8 cellular contexts compared by ENCODE assay signal in the genomic region with DNA sequence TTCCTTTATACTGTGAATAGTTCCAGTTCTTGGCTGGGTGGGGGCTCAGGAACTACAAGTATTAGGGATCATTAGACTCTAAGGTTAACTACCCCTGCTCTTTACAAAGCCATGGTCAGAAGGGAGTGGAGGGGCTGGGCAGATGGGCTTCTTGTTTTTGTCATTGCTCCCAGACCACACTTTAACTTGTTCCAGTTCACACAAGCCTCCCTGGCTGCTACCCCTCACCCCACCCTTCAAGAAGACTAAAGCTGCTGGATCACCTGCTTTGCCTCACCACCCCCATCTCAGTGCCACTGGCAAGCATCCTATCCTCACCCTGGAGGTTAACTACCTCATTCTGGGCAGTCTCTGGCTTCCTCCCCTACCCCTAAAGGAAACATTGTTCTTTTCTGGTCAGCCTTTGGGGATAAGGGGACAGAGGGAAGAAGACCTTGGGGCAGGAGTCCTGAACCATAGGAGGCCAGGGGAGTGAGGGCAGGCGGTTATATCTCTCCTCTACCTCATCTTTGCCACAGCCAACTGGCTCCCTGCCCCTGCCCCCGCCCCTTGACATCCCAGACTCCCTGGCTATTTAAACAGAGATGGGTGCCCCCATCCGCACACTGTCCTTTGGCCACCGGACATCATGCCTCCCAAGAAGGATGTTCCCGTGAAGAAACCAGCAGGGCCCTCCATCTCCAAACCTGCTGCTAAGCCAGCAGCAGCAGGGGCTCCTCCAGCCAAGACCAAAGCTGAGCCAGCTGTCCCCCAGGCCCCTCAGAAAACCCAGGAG. TPM values are rescaled to one million over a fixed set of nuclear protein-coding genes. Genes with fewer than 3 reads are reported as not detected.
DNase-seq lines count a peak whose midpoint lies in the region; ATAC-seq and TF ChIP-seq lines count a peak whose summit lies in the region.

No MANE protein-coding gene starts in this region.

- H3K4me1 ChIP-seq in OCI-LY1 (ENCODE audit: insufficient read depth, low read length, severe bottlenecking) (peaks cover 41% of the 10 kb centered on the region), duodenal mucosa (ENCODE audit: control insufficient read depth in 1 of 2, insufficient read depth in 2 of 2, low read length in 2 of 2) (peaks cover 31 to 33% of the 10 kb centered on the region in 2 donors), osteoblast (ENCODE audit: insufficient read depth, low read length) (peaks cover 21% of the 10 kb centered on the region), adrenal gland (replicated peaks in 1 of 2) (peaks cover 15 to 26% of the 10 kb centered on the region in 2 donors)

- H3K27me3 ChIP-seq in GM06990 (replicated peaks; ENCODE audit: control insufficient read depth, insufficient read depth, low read length) (no peaks in the 10 kb centered on the region), OCI-LY1 (ENCODE audit: insufficient read depth, low read length) (no peaks in the 10 kb centered on the region), duodenal mucosa (ENCODE audit: control insufficient read depth in 1 of 2, insufficient read depth in 2 of 2, low read length in 2 of 2) (no peaks in the 10 kb centered on the region), osteoblast (ENCODE audit: insufficient read depth, low read length) (no peaks in the 10 kb centered on the region), adrenal gland (no peaks in the 10 kb centered on the region)

- H3K79me2 ChIP-seq in OCI-LY1 (ENCODE audit: insufficient read depth, low read length): peaks cover 2% of the 10 kb centered on the region; the same call in 1 of the 2 replicates
- peaks cover 19% of the 10 kb centered on the region for H3K79me2 ChIP-seq in osteoblast (ENCODE audit: insufficient read depth, low read length)

- H3K9me3 ChIP-seq in OCI-LY1 (ENCODE audit: low read length): no peaks in the 10 kb centered on the region
- no peaks in the 10 kb centered on the region for H3K9me3 ChIP-seq in duodenal mucosa (ENCODE audit: control insufficient read depth in 1 of 2, low read length in 2 of 2)
- no peaks in the 10 kb centered on the region for H3K9me3 ChIP-seq in osteoblast (ENCODE audit: low read depth, low read length)
- H3K9me3 ChIP-seq in adrenal gland (replicated peaks in 1 of 3): no peaks in the 10 kb centered on the region

- H3K4me3 ChIP-seq in GM06990 (replicated peaks; ENCODE audit: low read depth, low read length): peak overlapping the region; percentile 78
- H3K4me3 ChIP-seq in OCI-LY1 (ENCODE audit: low read depth, low read length, poor library complexity, severe bottlenecking): peak overlapping the region; percentile 77
- H3K4me3 ChIP-seq in duodenal mucosa (ENCODE audit: low read depth in 1 of 2, low read length in 2 of 2): peak overlapping the region in 1 of 2 donors; percentile 93
- H3K4me3 ChIP-seq in osteoblast (ENCODE audit: insufficient read depth, low read length): peak overlapping the region; percentile 88
- peak overlapping the region in 1 of 4 donors; percentile 59 for H3K4me3 ChIP-seq in adrenal gland

- ATAC-seq in GM21576 (IDR thresholded peaks at IDR 0.05; ENCODE audit: unreplicated experiment): no peak

- H3K27ac ChIP-seq in OCI-LY1 (ENCODE audit: low read depth, low read length, poor library complexity, severe bottlenecking) (peak overlapping the region; percentile 91), duodenal mucosa (ENCODE audit: low read depth, low read length) (no peak overlapping the region), osteoblast (ENCODE audit: low read depth, low read length) (peak overlapping the region; percentile 46), adrenal gland (peak overlapping the region in 1 of 5 donors; percentile 97)

- intact Hi-C loops in adrenal gland (cut with DNase I): no loop called here

- H4K20me1 ChIP-seq in OCI-LY1 (ENCODE audit: insufficient read depth, low read length): no peaks in the 10 kb centered on the region
- no peaks in the 10 kb centered on the region for H4K20me1 ChIP-seq in osteoblast (ENCODE audit: insufficient read depth, low read length)

- no peak for DNase-seq in GM06990 (ENCODE audit: extremely low read depth, insufficient read length)
- DNase-seq in osteoblast (ENCODE audit: insufficient read length, low spot score, missing footprints): no peak
- DNase-seq in stimulated activated CD4-positive, alpha-beta T cell treated with anti-CD3 and anti-CD28 coated beads, Interleukin-4, amount 100 ng/mL, for 24 hours: no peak
- DNase-seq in adrenal gland: no peak
- no peak for DNase-seq in NCI-H1092 (lab: John Stamatoyannopoulos, UW)

- no peaks in the 10 kb centered on the region for H3K9me2 ChIP-seq in OCI-LY1 (ENCODE audit: low read depth, low read length)

- WGBS in adrenal gland, 4 donors: 62 to 92% (median 80%) methylated on average over 2 to 5 of the region's 5 CpGs

- TF ChIP-seq CTCF in GM06990 (IDR thresholded peaks at IDR 0.05; ENCODE audit: insufficient read depth, low read length, poor library complexity, severe bottlenecking) (no peak), OCI-LY1 (IDR thresholded peaks at IDR 0.05; ENCODE audit: low read length) (no peak), osteoblast (IDR thresholded peaks at IDR 0.05; ENCODE audit: extremely low read depth, low read depth, low read length) (no peak), adrenal gland (IDR thresholded peaks at IDR 0.05) (no peak)

- peak overlapping the region; percentile 91 for H3K4me2 ChIP-seq in OCI-LY1 (ENCODE audit: low read length)
- peak overlapping the region; percentile 90 for H3K4me2 ChIP-seq in osteoblast (ENCODE audit: insufficient read depth, low read length)

- H2AFZ ChIP-seq in OCI-LY1 (ENCODE audit: low read length) (no peak overlapping the region), osteoblast (ENCODE audit: low read length) (peak overlapping the region; percentile 84)

- H3K36me3 ChIP-seq in GM06990 (ENCODE audit: control insufficient read depth, insufficient read depth, low read length) (peaks cover 2% of the 10 kb centered on the region), OCI-LY1 (ENCODE audit: insufficient read depth, low read length) (peaks cover 6% of the 10 kb centered on the region; the same call in 1 of the 2 replicates), duodenal mucosa (ENCODE audit: control insufficient read depth in 1 of 2, insufficient read depth in 2 of 2, low read length in 2 of 2) (no peaks in the 10 kb centered on the region), osteoblast (ENCODE audit: insufficient read depth, low read length) (peaks cover 11% of the 10 kb centered on the region), adrenal gland (replicated peaks in 1 of 2) (no peaks in the 10 kb centered on the region)

- TF ChIP-seq POLR2A in adrenal gland (IDR thresholded peaks at IDR 0.05): no peak

- no peaks in the 10 kb centered on the region for H3F3A ChIP-seq in OCI-LY1 (ENCODE audit: insufficient read depth, low read length)

- H3K9ac ChIP-seq in OCI-LY1 (ENCODE audit: low read length) (peak overlapping the region; percentile 88), duodenal mucosa (ENCODE audit: low read depth in 1 of 2, low read length in 2 of 2) (peak overlapping the region; percentile 35 to 85)

RNA-seq across cellular contexts. Expression of a gene that starts 1.1 kb away (rescaled TPM):
- total RNA-seq in osteoblast (49.8 and 53.9 TPM in 2 replicates), adrenal gland (10 to 100 TPM; 28.0 to 89.3 (median 60.0) TPM)
- 100 to 1,000 TPM in 2 of 3 donors, 10 to 100 TPM in 1; 33.4 to 129 (median 118) TPM for polyA plus RNA-seq in adrenal gland

RNA-seq across cellular contexts. Expression of a gene that starts 4.7 kb away (rescaled TPM):
- total RNA-seq in osteoblast: 848 and 873 TPM in 2 replicates
- total RNA-seq in adrenal gland: 1,000 to 10,000 TPM; 1,276 to 1,610 (median 1,571) TPM
- polyA plus RNA-seq in adrenal gland: 1,000 to 10,000 TPM; 1,464 to 3,646 (median 1,841) TPM

RNA-seq across cellular contexts. Expression of a gene that starts 25.4 kb away (rescaled TPM):
- 239 and 304 TPM in 2 replicates for total RNA-seq in osteoblast
- total RNA-seq in adrenal gland: 100 to 1,000 TPM in 7 of 8 donors, 10 to 100 TPM in 1; 95.5 to 156 (median 127) TPM
- polyA plus RNA-seq in adrenal gland: 100 to 1,000 TPM in 1 of 3 donors, 10 to 100 TPM in 2; 27.2 to 103 (median 35.4) TPM

RNA-seq across cellular contexts. Expression of a gene that starts 35.4 kb away (rescaled TPM):
- total RNA-seq in osteoblast: 9.0 and 10.6 TPM in 2 replicates
- total RNA-seq in adrenal gland: 10 to 100 TPM in 3 of 8 donors, 1 to 10 TPM in 5; 4.3 to 15.0 (median 8.8) TPM
- 1 to 10 TPM; 2.2 to 5.5 (median 5.0) TPM for polyA plus RNA-seq in adrenal gland

RNA-seq across cellular contexts. Expression of a gene that starts 35.8 kb away (rescaled TPM):
- total RNA-seq in osteoblast (65.9 and 70.4 TPM in 2 replicates), adrenal gland (100 to 1,000 TPM in 1 of 8 donors, 10 to 100 TPM in 7; 48.5 to 102 (median 72.3) TPM)
- polyA plus RNA-seq in adrenal gland: 10 to 100 TPM; 22.8 to 75.1 (median 46.6) TPM
